ENCODE assay signal across 1 cellular context in genomic region chr9:129220771-129221170, GRCh38.
TF ChIP-seq lines count a peak whose summit lies in the region.

No MANE protein-coding gene starts in this region.

TF ChIP-seq in SK-N-SH, 30 proteins besides CTCF, POLR2A, EP300 and RAD21 (continued from another document):
- TF ChIP-seq REST (IDR thresholded peaks at IDR 0.05; ENCODE audit: low read depth, low read length) (no peak), EZH2phosphoT487 (IDR thresholded peaks at IDR 0.05; ENCODE audit: borderline replicate concordance, low read depth) (no peak), TAF1 (IDR thresholded peaks at IDR 0.05; ENCODE audit: borderline replicate concordance, low read depth, low read length) (no peak), GATA2 (CRISPR knock-in tag; IDR thresholded peaks at IDR 0.05) (no peak), MEF2A (IDR thresholded peaks at IDR 0.05; ENCODE audit: borderline replicate concordance, low read depth) (no peak), GABPA (IDR thresholded peaks at IDR 0.05; ENCODE audit: low read depth) (no peak), MAX (IDR thresholded peaks at IDR 0.05; ENCODE audit: low read depth) (no peak)
